8 cellular contexts compared by ENCODE assay signal in genomic region chr22:39173787-39174497, GRCh38. TPM values are rescaled to one million over a fixed set of nuclear protein-coding genes. Genes with fewer than 3 reads are reported as not detected.
A peak's percentile ranks its signal among the peaks of the same experiment; 100 is the strongest.
DNase-seq lines count a peak whose midpoint lies in the region; ATAC-seq and TF ChIP-seq lines count a peak whose summit lies in the region.

No MANE protein-coding gene starts in this region.

- H3K27me3 ChIP-seq in muscle layer of duodenum (ENCODE audit: low read depth, low read length) = no peaks in the 10 kb centered on the region
- H3K27me3 ChIP-seq in upper lobe of right lung = no peaks in the 10 kb centered on the region
- no peaks in the 10 kb centered on the region for H3K27me3 ChIP-seq in MG63

- H3K4me3 ChIP-seq in muscle layer of duodenum (ENCODE audit: low read depth in 1 of 2, low read length in 2 of 2) (peak overlapping the region in 1 of 2 donors; percentile 12), upper lobe of right lung (no peak overlapping the region), MG63 (no peak overlapping the region)

- H3K27ac ChIP-seq in muscle layer of duodenum (ENCODE audit: low read length) (peak overlapping the region; percentile 64), upper lobe of right lung (peak overlapping the region; percentile 92)

- DNase-seq in activated gamma-delta T cell treated with Interleukin-2 at 50 U/mL for 16 hours (peak; percentile 58), activated gamma-delta T cell (lab: John Stamatoyannopoulos, UW) (no peak), upper lobe of right lung (no peak), RKO (ENCODE audit: low spot score) (no peak), MG63 (no peak), left colon (no peak)
- peak; percentile 56 for DNase-seq in central memory CD4-positive, alpha-beta T cell

- H3K36me3 ChIP-seq in muscle layer of duodenum (ENCODE audit: control insufficient read depth in 1 of 2, insufficient read depth in 2 of 2, low read length in 2 of 2) (no peaks in the 10 kb centered on the region), upper lobe of right lung (no peaks in the 10 kb centered on the region), MG63 (no peaks in the 10 kb centered on the region)

- ATAC-seq in upper lobe of right lung = no peak
- no peak for ATAC-seq in left colon

- H3K4me1 ChIP-seq in muscle layer of duodenum (ENCODE audit: control insufficient read depth in 1 of 2, insufficient read depth in 2 of 2, low read length in 2 of 2) (peaks cover 18 to 52% of the 10 kb centered on the region in 2 donors), upper lobe of right lung (peaks cover 56% of the 10 kb centered on the region)

- TF ChIP-seq CTCF in upper lobe of right lung (IDR thresholded peaks at IDR 0.05) = no peak

- intact Hi-C loops in upper lobe of right lung (cut with DNase I) (loop anchor here (5.0 kb wide), 1 partner anchor 143 kb away; the partner anchor contains the start of gene RPL3), left colon (cut with DNase I, micrococcal nuclease) (loop anchor here in 1 of 2 donors (5.0 kb wide), 1 partner anchor 143 kb away; the partner anchor contains the start of gene RPL3)

- no peaks in the 10 kb centered on the region for H3K9me3 ChIP-seq in muscle layer of duodenum (ENCODE audit: control insufficient read depth in 1 of 2, low read length in 2 of 2)
- no peaks in the 10 kb centered on the region for H3K9me3 ChIP-seq in upper lobe of right lung
- no peaks in the 10 kb centered on the region for H3K9me3 ChIP-seq in MG63

RNA-seq across cellular contexts. Expression of gene CBX7, which starts 21.5 kb away (rescaled TPM):
- total RNA-seq in upper lobe of right lung (62.7 TPM), left colon (10 to 100 TPM; 18.6 to 33.4 TPM)
- total RNA-seq in MG63 (2014; rRNA removed; shearing (Covaris generic); ENCODE audit: low replicate concordance) = 7.9 and 13.6 TPM in 2 replicates

Comparison
In these comparisons a context has a peak if more than half of its experiments do, and no peak if none do; other contexts are left out.
1. DNase-seq: peak in activated gamma-delta T cell treated with Interleukin-2 at 50 U/mL for 16 hours (single experiment) and central memory CD4-positive, alpha-beta T cell (single experiment); none in activated gamma-delta T cell (single experiment), upper lobe of right lung (single experiment), RKO (single experiment), MG63 (single experiment) and left colon (0 of 2).